1 cellular context compared by ENCODE assay signal in the genomic region with DNA sequence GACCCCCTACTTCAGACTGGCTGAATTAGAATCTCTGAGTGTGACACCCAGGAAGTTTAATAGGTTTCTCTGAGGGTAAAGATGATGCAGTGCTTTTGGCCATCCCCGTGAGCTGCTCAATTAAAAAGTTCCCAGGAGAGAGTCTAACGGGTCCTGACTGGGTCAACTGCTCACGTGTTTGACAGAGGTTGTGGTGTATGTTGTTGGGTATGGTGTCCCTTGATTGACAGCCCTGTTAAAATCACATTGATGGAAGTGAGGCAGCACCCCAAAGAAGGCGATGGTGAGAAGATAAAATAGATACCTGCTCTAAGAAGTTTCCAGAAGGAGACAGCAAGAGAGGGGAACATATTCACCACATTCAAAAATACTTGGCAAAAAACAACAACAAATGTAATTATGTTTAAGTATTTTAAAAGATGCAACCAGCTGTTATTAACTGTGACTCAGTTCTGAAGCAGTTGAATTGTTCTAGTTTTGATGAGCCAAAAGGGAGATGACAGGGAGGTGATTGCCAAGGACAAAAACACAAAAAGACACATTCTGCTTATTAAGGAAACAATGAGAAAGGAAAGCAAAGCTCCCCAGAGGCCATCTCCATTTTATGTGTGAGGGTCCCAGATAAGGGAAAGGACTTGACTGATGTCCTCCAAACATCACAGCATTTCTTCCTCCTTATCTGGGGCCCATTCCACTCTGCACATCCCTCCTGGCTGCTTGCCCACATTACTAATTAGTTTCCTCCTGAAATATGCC.
TF ChIP-seq lines count a peak whose summit lies in the region.

No MANE protein-coding gene starts in this region.

TF ChIP-seq in IMR-90, 13 proteins besides CTCF, POLR2A, EP300 and RAD21 (continued from another document):
- TF ChIP-seq, protein P1, sequence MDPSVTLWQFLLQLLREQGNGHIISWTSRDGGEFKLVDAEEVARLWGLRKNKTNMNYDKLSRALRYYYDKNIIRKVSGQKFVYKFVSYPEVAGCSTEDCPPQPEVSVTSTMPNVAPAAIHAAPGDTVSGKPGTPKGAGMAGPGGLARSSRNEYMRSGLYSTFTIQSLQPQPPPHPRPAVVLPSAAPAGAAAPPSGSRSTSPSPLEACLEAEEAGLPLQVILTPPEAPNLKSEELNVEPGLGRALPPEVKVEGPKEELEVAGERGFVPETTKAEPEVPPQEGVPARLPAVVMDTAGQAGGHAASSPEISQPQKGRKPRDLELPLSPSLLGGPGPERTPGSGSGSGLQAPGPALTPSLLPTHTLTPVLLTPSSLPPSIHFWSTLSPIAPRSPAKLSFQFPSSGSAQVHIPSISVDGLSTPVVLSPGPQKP (IDR thresholded peaks at IDR 0.05; ENCODE audit: borderline replicate concordance, low read depth, low read length), result no peak
- TF ChIP-seq MAFK (IDR thresholded peaks at IDR 0.05; ENCODE audit: low read depth, low read length), result no peak
- TF ChIP-seq RCOR1 (IDR thresholded peaks at IDR 0.05; ENCODE audit: insufficient replicate concordance, low read length), result no peak
- no peak for TF ChIP-seq SMC3 (IDR thresholded peaks at IDR 0.05; ENCODE audit: low read depth, low read length)
